In genomic region chr21:28617300-28617699, GRCh38 we compare ENCODE assay signal across 25 cellular contexts.
"Had no signal": no experiment of that assay in that cellular context is flagged by ENCODE, and none has a peak within 500 bp of the region (broad histone marks: within the 10 kb centered on the region; RNA-seq: fewer than 3 reads in every experiment).

No MANE protein-coding gene starts in this region.

- ATAC-seq: left colon; mucosa of descending colon; natural killer cell treated with Interleukin-12 subunit alpha and Interleukin-12 subunit beta and Interleukin-15 and Interleukin-18, amount 100 ng/mL, for 72 hours; stimulated activated effector memory CD8-positive, alpha-beta T cell treated with anti-CD3 and anti-CD28 coated beads, Interleukin-12 subunit alpha, Interleukin-12 subunit beta, amount 100 ng/mL, for 72 hours had no signal

- DNase-seq: dermis blood vessel endothelial cell; effector memory CD4-positive, alpha-beta T cell; foreskin melanocyte; glutamatergic neuron; heart right ventricle; hippocampal formation; left colon; mucosa of descending colon; naive B cell; sigmoid colon; stimulated activated CD4-positive, alpha-beta T cell treated with anti-CD3 and anti-CD28 coated beads, Interleukin-2, amount 100 ng/mL, for 24 hours; stimulated activated CD4-positive, alpha-beta T cell treated with anti-CD3 and anti-CD28 coated beads, Interleukin-4, amount 100 ng/mL, for 24 hours; stimulated activated naive CD4-positive, alpha-beta T cell treated with Interleukin-2 at 50 U/mL for 16 hours; stomach; testis; tibial artery; uterus had no signal

- H3K4me1 ChIP-seq: heart right ventricle, parathyroid adenoma, sigmoid colon, stomach, testis, uterus had no signal

- H2AFZ ChIP-seq: parathyroid adenoma had no signal

- H3K27ac ChIP-seq: coronary artery, esophagus muscularis mucosa, heart right ventricle, parathyroid adenoma, sigmoid colon, stomach, testis, tibial artery, uterus had no signal

- H3K4me3 ChIP-seq: coronary artery, esophagus muscularis mucosa, heart right ventricle, lung, mucosa of descending colon, sigmoid colon, stomach, testis, tibial artery, uterus had no signal

- H3K79me2 ChIP-seq: parathyroid adenoma had no signal

- H3K9me3 ChIP-seq: esophagus muscularis mucosa, mucosa of descending colon, sigmoid colon, stomach, testis, tibial artery, uterus had no signal

- H3K27me3 ChIP-seq: esophagus muscularis mucosa, heart right ventricle, sigmoid colon, stomach, testis, tibial artery, uterus had no signal

- H3K36me3 ChIP-seq: heart right ventricle, sigmoid colon, stomach, tibial artery, uterus had no signal

- H3K9ac ChIP-seq: parathyroid adenoma had no signal

- FAIRE-seq: endothelial cell of umbilical vein, islet of Langerhans had no signal
